18 cellular contexts compared by ENCODE assay signal in genomic region chr1:187383366-187383765, GRCh38.
DNase-seq lines count a peak whose midpoint lies in the region; ATAC-seq and TF ChIP-seq lines count a peak whose summit lies in the region.
"Had no signal": no experiment of that assay in that cellular context is flagged by ENCODE, and none has a peak within 500 bp of the region (broad histone marks: within the 10 kb centered on the region; RNA-seq: fewer than 3 reads in every experiment).

No MANE protein-coding gene starts in this region.

- POLR2A ChIA-PET in WTC11 (lab: Charles Lee): no interaction called here

- no peak overlapping the region for H3K4me3 Mint-ChIP-seq in WTC11
- H3K4me3 Mint-ChIP-seq in endothelial cell (ENCODE audit: unreplicated experiment): no peak overlapping the region
- H3K4me3 Mint-ChIP-seq: activated CD4-positive, alpha-beta memory T cell treated with anti-CD3 and anti-CD28 coated beads, Interleukin-2, amount 10 ng/mL, durations not matched to agents 7 days and 5 days; activated T-helper 17 cell treated with anti-CD3 and anti-CD28 coated beads, Interleukin-2, amount 50 U/mL, for 72 hours had no signal

- DNase-seq in ELF-1 (ENCODE audit: low read depth, low spot score): peak; percentile 19
- DNase-seq in M059J (ENCODE audit: low read depth): peak; percentile 5
- DNase-seq in WTC11 (ENCODE audit: low spot score): peak; percentile 17
- DNase-seq in endothelial cell (ENCODE audit: low spot score): no peak
- DNase-seq in NCI-H510A treated with DMSO at 0.1 percent for 48 hours (lab: John Stamatoyannopoulos, UW): no peak
- DNase-seq: activated CD4-positive, alpha-beta memory T cell treated with anti-CD3 and anti-CD28 coated beads, Interleukin-2, amount 10 ng/mL, durations not matched to agents 7 days and 5 days; anterior cingulate cortex; dermis blood vessel endothelial cell; DND-41; left ventricle myocardium inferior; NCI-H1436; NCI-H446; T-helper 9 cell had no signal

- peaks cover 8% of the 10 kb centered on the region for H3K9me3 Mint-ChIP-seq in WTC11
- H3K9me3 Mint-ChIP-seq in endothelial cell (ENCODE audit: unreplicated experiment): no peaks in the 10 kb centered on the region

- no peak overlapping the region for H3K27ac ChIP-seq in 22Rv1
- H3K27ac ChIP-seq: left ventricle myocardium inferior, suprapubic skin had no signal

- CTCF ChIA-PET in WTC11 (lab: Charles Lee): interaction anchor here (0.7 to 1.0 kb wide), 4 partner anchors 13 to 30 kb away, joined by 3 to 4 read pairs (median 4); no protein-coding TSS in a partner anchor

- H3K27me3 Mint-ChIP-seq in WTC11 (ENCODE audit: low read depth) (no peaks in the 10 kb centered on the region), endothelial cell (ENCODE audit: unreplicated experiment) (no peaks in the 10 kb centered on the region)
- H3K27me3 Mint-ChIP-seq: activated CD4-positive, alpha-beta memory T cell treated with anti-CD3 and anti-CD28 coated beads, Interleukin-2, amount 10 ng/mL, durations not matched to agents 7 days and 5 days; activated T-helper 17 cell treated with anti-CD3 and anti-CD28 coated beads, Interleukin-2, amount 50 U/mL, for 72 hours had no signal

- TF ChIP-seq CTCF in 22Rv1 (IDR thresholded peaks at IDR 0.05): peak; percentile 57
- TF ChIP-seq CTCF in WTC11 (IDR thresholded peaks at IDR 0.05): no peak
- no peak for TF ChIP-seq CTCF in endothelial cell (IDR thresholded peaks at IDR 0.05; ENCODE audit: unreplicated experiment)

- H3K27ac Mint-ChIP-seq in WTC11: no peak overlapping the region
- H3K27ac Mint-ChIP-seq in endothelial cell (ENCODE audit: unreplicated experiment): no peak overlapping the region
- H3K27ac Mint-ChIP-seq: activated CD4-positive, alpha-beta memory T cell treated with anti-CD3 and anti-CD28 coated beads, Interleukin-2, amount 10 ng/mL, durations not matched to agents 7 days and 5 days; activated T-helper 17 cell treated with anti-CD3 and anti-CD28 coated beads, Interleukin-2, amount 50 U/mL, for 72 hours had no signal

- ATAC-seq in WTC11 (peak; percentile 80), HG02588 (IDR thresholded peaks at IDR 0.05; ENCODE audit: unreplicated experiment) (no peak), GM21390 (IDR thresholded peaks at IDR 0.05; ENCODE audit: unreplicated experiment) (no peak)
- ATAC-seq: activated T-helper 17 cell treated with anti-CD3 and anti-CD28 coated beads, Interleukin-2, amount 50 U/mL, for 72 hours had no signal

- peaks cover 14% of the 10 kb centered on the region for H3K4me1 Mint-ChIP-seq in WTC11
- H3K4me1 Mint-ChIP-seq in endothelial cell (ENCODE audit: unreplicated experiment): no peaks in the 10 kb centered on the region
- H3K4me1 Mint-ChIP-seq: activated T-helper 17 cell treated with anti-CD3 and anti-CD28 coated beads, Interleukin-2, amount 50 U/mL, for 72 hours had no signal

- H3K36me3 Mint-ChIP-seq in WTC11 (no peaks in the 10 kb centered on the region), endothelial cell (ENCODE audit: low read depth, unreplicated experiment) (no peaks in the 10 kb centered on the region)

TF ChIP-seq in WTC11, 78 proteins besides CTCF, POLR2A, EP300 and RAD21 (continues in another document):
- no peak for TF ChIP-seq MAX (CRISPR knock-in tag; IDR thresholded peaks at IDR 0.05)
- TF ChIP-seq ZNF671 (CRISPR knock-in tag; IDR thresholded peaks at IDR 0.05): no peak
- no peak for TF ChIP-seq USF2 (CRISPR knock-in tag; IDR thresholded peaks at IDR 0.05)
- TF ChIP-seq HMGA2 (CRISPR knock-in tag; IDR thresholded peaks at IDR 0.05): no peak
- TF ChIP-seq MLX (CRISPR knock-in tag; IDR thresholded peaks at IDR 0.05): no peak
- TF ChIP-seq GRHL2 (CRISPR knock-in tag; IDR thresholded peaks at IDR 0.05; ENCODE audit: insufficient replicate concordance, severe bottlenecking): no peak
- TF ChIP-seq SMAD3 (CRISPR knock-in tag; IDR thresholded peaks at IDR 0.05; ENCODE audit: borderline replicate concordance): no peak
- TF ChIP-seq FOXJ3 (CRISPR knock-in tag; IDR thresholded peaks at IDR 0.05; ENCODE audit: borderline replicate concordance): no peak
- TF ChIP-seq, protein P1, sequence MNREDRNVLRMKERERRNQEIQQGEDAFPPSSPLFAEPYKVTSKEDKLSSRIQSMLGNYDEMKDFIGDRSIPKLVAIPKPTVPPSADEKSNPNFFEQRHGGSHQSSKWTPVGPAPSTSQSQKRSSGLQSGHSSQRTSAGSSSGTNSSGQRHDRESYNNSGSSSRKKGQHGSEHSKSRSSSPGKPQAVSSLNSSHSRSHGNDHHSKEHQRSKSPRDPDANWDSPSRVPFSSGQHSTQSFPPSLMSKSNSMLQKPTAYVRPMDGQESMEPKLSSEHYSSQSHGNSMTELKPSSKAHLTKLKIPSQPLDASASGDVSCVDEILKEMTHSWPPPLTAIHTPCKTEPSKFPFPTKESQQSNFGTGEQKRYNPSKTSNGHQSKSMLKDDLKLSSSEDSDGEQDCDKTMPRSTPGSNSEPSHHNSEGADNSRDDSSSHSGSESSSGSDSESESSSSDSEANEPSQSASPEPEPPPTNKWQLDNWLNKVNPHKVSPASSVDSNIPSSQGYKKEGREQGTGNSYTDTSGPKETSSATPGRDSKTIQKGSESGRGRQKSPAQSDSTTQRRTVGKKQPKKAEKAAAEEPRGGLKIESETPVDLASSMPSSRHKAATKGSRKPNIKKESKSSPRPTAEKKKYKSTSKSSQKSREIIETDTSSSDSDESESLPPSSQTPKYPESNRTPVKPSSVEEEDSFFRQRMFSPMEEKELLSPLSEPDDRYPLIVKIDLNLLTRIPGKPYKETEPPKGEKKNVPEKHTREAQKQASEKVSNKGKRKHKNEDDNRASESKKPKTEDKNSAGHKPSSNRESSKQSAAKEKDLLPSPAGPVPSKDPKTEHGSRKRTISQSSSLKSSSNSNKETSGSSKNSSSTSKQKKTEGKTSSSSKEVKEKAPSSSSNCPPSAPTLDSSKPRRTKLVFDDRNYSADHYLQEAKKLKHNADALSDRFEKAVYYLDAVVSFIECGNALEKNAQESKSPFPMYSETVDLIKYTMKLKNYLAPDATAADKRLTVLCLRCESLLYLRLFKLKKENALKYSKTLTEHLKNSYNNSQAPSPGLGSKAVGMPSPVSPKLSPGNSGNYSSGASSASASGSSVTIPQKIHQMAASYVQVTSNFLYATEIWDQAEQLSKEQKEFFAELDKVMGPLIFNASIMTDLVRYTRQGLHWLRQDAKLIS (CRISPR knock-in tag; IDR thresholded peaks at IDR 0.05; ENCODE audit: borderline replicate concordance): no peak
- no peak for TF ChIP-seq KAT7 (CRISPR knock-in tag; IDR thresholded peaks at IDR 0.05; ENCODE audit: borderline replicate concordance)
- TF ChIP-seq MYBL2 (CRISPR knock-in tag; IDR thresholded peaks at IDR 0.05): no peak
- no peak for TF ChIP-seq ZNF425 (CRISPR knock-in tag; conservative IDR thresholded peaks at IDR 0.05)
- TF ChIP-seq ETV6 (CRISPR knock-in tag; IDR thresholded peaks at IDR 0.05): no peak
- TF ChIP-seq JUN (CRISPR knock-in tag; IDR thresholded peaks at IDR 0.05): no peak
- TF ChIP-seq, protein P2, sequence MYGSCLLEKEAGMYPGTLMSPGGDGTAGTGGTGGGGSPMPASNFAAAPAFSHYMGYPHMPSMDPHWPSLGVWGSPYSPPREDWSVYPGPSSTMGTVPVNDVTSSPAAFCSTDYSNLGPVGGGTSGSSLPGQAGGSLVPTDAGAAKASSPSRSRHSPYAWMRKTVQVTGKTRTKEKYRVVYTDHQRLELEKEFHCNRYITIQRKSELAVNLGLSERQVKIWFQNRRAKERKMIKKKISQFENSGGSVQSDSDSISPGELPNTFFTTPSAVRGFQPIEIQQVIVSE (CRISPR knock-in tag; IDR thresholded peaks at IDR 0.05; ENCODE audit: borderline replicate concordance): no peak

Comparison
In these comparisons a context has a peak if more than half of its experiments do, and no peak if none do; other contexts are left out.
1. DNase-seq: peak in ELF-1 (single experiment), M059J (single experiment) and WTC11 (single experiment); none in endothelial cell (single experiment) and NCI-H510A treated with DMSO at 0.1 percent for 48 hours (single experiment).